Comparison of ENCODE assay signal across 18 cellular contexts in genomic region chr6:1722801-1723200, GRCh38.
DNase-seq lines count a peak whose midpoint lies in the region; ATAC-seq and TF ChIP-seq lines count a peak whose summit lies in the region.
"Had no signal": no experiment of that assay in that cellular context is flagged by ENCODE, and none has a peak within 500 bp of the region (broad histone marks: within the 10 kb centered on the region; RNA-seq: fewer than 3 reads in every experiment).

No MANE protein-coding gene starts in this region.

- H3K9ac ChIP-seq in OCI-LY1 (ENCODE audit: low read length) (no peak overlapping the region), endodermal cell (ENCODE audit: extremely low read depth, low read length, poor library complexity, severe bottlenecking) (no peak overlapping the region)

- H3F3A ChIP-seq in OCI-LY1 (ENCODE audit: insufficient read depth, low read length): no peaks in the 10 kb centered on the region

- no peak overlapping the region for H3K4me3 ChIP-seq in OCI-LY1 (ENCODE audit: low read depth, low read length, poor library complexity, severe bottlenecking)
- H3K4me3 ChIP-seq in endodermal cell (ENCODE audit: low read length): no peak overlapping the region
- no peak overlapping the region for H3K4me3 ChIP-seq in osteoblast (ENCODE audit: insufficient read depth, low read length)
- H3K4me3 ChIP-seq: HAP-1 had no signal

- no peak for ATAC-seq in HG02798 (IDR thresholded peaks at IDR 0.05; ENCODE audit: poor library complexity, unreplicated experiment)

- H3K36me3 ChIP-seq in OCI-LY1 (ENCODE audit: insufficient read depth, low read length): peaks cover 29% of the 10 kb centered on the region; the same call in 1 of the 2 replicates
- H3K36me3 ChIP-seq in endodermal cell (ENCODE audit: control insufficient read depth, insufficient read depth, low read length): no peaks in the 10 kb centered on the region
- H3K36me3 ChIP-seq in osteoblast (ENCODE audit: insufficient read depth, low read length): peaks cover 5% of the 10 kb centered on the region
- H3K36me3 ChIP-seq: BE2C, HAP-1 had no signal

- H3K27me3 Mint-ChIP-seq in endodermal cell (ENCODE audit: insufficient read depth): no peaks in the 10 kb centered on the region
- H3K27me3 Mint-ChIP-seq: CD4-positive, CD25-positive, alpha-beta regulatory T cell; CD8-positive, alpha-beta memory T cell had no signal

- H3K9me2 ChIP-seq in OCI-LY1 (ENCODE audit: low read depth, low read length): no peaks in the 10 kb centered on the region

- H3K36me3 Mint-ChIP-seq in endodermal cell (ENCODE audit: low read depth): no peaks in the 10 kb centered on the region

- H3K9me3 ChIP-seq in OCI-LY1 (ENCODE audit: low read length) (no peaks in the 10 kb centered on the region), endodermal cell (ENCODE audit: control insufficient read depth, low read length) (no peaks in the 10 kb centered on the region), osteoblast (ENCODE audit: low read depth, low read length) (no peaks in the 10 kb centered on the region)
- H3K9me3 ChIP-seq: BE2C, HAP-1 had no signal

- TF ChIP-seq CTCF in OCI-LY1 (IDR thresholded peaks at IDR 0.05; ENCODE audit: low read length) (0 out of 2 replicates have a peak, but pooled peaks have one; percentile 7), endodermal cell (conservative IDR thresholded peaks at IDR 0.05) (peak; percentile 15), osteoblast (IDR thresholded peaks at IDR 0.05; ENCODE audit: extremely low read depth, low read depth, low read length) (peak; percentile 5)

- H3K4me3 Mint-ChIP-seq in endodermal cell: no peak overlapping the region
- H3K4me3 Mint-ChIP-seq: CD4-positive, CD25-positive, alpha-beta regulatory T cell; CD8-positive, alpha-beta memory T cell had no signal

- 89 to 100% methylated on average over 1 to 2 of the region's 2 CpGs for WGBS in endodermal cell (ENCODE audit: insufficient coverage in 1 of 2, insufficient read length in 1 of 2), 2 experiments

- H3K4me1 Mint-ChIP-seq in endodermal cell: peaks cover 53% of the 10 kb centered on the region
- H3K4me1 Mint-ChIP-seq: CD8-positive, alpha-beta memory T cell had no signal

- DNase-seq in endodermal cell (no peak), osteoblast (ENCODE audit: insufficient read length, low spot score, missing footprints) (no peak), GF-D8 (lab: John Stamatoyannopoulos, UW) (no peak), activated T-cell treated with anti-CD3 and anti-CD28 coated beads for 4 hours (no peak)
- DNase-seq: ACHN; BE2C; C1 segment of cervical spinal cord; CD4-positive, CD25-positive, alpha-beta regulatory T cell; CD8-positive, alpha-beta memory T cell; COR-L47; DMS 273 treated with DMSO at 0.1 percent for 48 hours; DMS53; DND-41; EL; IMR-90 had no signal

- no peak overlapping the region for H3K4me2 ChIP-seq in OCI-LY1 (ENCODE audit: low read length)
- H3K4me2 ChIP-seq in osteoblast (ENCODE audit: insufficient read depth, low read length): no peak overlapping the region

- H2AFZ ChIP-seq in OCI-LY1 (ENCODE audit: low read length): no peak overlapping the region
- H2AFZ ChIP-seq in osteoblast (ENCODE audit: low read length): no peak overlapping the region

- H3K4me1 ChIP-seq in OCI-LY1 (ENCODE audit: insufficient read depth, low read length, severe bottlenecking): no peaks in the 10 kb centered on the region
- peaks cover 9% of the 10 kb centered on the region for H3K4me1 ChIP-seq in endodermal cell (ENCODE audit: control insufficient read depth, insufficient read depth, low read length)
- no peaks in the 10 kb centered on the region for H3K4me1 ChIP-seq in osteoblast (ENCODE audit: insufficient read depth, low read length)

- no peaks in the 10 kb centered on the region for H3K27me3 ChIP-seq in OCI-LY1 (ENCODE audit: insufficient read depth, low read length)
- H3K27me3 ChIP-seq in endodermal cell (ENCODE audit: control insufficient read depth, insufficient read depth, low read length, poor library complexity, severe bottlenecking): no peaks in the 10 kb centered on the region
- no peaks in the 10 kb centered on the region for H3K27me3 ChIP-seq in osteoblast (ENCODE audit: insufficient read depth, low read length)
- H3K27me3 ChIP-seq: BE2C had no signal

- H3K27ac Mint-ChIP-seq in endodermal cell: no peak overlapping the region
- H3K27ac Mint-ChIP-seq: CD4-positive, CD25-positive, alpha-beta regulatory T cell; CD8-positive, alpha-beta memory T cell had no signal

- no peaks in the 10 kb centered on the region for H3K9me3 Mint-ChIP-seq in endodermal cell
- H3K9me3 Mint-ChIP-seq: CD4-positive, CD25-positive, alpha-beta regulatory T cell; CD8-positive, alpha-beta memory T cell had no signal

- no peaks in the 10 kb centered on the region for H3K79me2 ChIP-seq in OCI-LY1 (ENCODE audit: insufficient read depth, low read length)
- no peaks in the 10 kb centered on the region for H3K79me2 ChIP-seq in osteoblast (ENCODE audit: insufficient read depth, low read length)

- H3K27ac ChIP-seq in OCI-LY1 (ENCODE audit: low read depth, low read length, poor library complexity, severe bottlenecking) (no peak overlapping the region), endodermal cell (ENCODE audit: low read depth, low read length) (no peak overlapping the region), osteoblast (ENCODE audit: low read depth, low read length) (no peak overlapping the region)

- H4K20me1 ChIP-seq in OCI-LY1 (ENCODE audit: insufficient read depth, low read length) (no peaks in the 10 kb centered on the region), osteoblast (ENCODE audit: insufficient read depth, low read length) (no peaks in the 10 kb centered on the region)
